14 cellular contexts compared by ENCODE assay signal in the genomic region with DNA sequence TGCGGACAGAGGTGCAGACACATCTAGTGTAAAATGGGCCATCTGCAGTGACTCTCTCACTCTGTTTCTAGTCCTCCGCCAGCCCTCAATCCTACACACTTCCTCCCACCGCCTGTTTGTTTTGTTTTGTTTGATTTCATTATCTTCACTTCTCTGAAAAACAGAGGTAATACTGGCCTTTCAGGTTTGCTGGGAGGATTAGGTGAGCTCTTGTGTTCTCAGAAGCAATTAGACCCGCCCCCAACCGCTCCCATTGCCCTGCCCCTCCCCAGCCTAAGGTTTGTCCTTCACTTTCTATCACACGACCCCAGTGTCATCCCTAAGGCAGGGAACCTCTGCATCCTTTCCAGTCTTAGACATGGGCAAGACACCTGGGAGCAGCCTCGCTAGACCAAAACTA. TPM values are rescaled to one million over a fixed set of nuclear protein-coding genes. Genes with fewer than 3 reads are reported as not detected.
DNase-seq lines count a peak whose midpoint lies in the region; ATAC-seq and TF ChIP-seq lines count a peak whose summit lies in the region.
"Had no signal": no experiment of that assay in that cellular context is flagged by ENCODE, and none has a peak within 500 bp of the region (broad histone marks: within the 10 kb centered on the region; RNA-seq: fewer than 3 reads in every experiment).

No MANE protein-coding gene starts in this region.

- no peak overlapping the region for H3K27ac Mint-ChIP-seq in GM23338
- H3K27ac Mint-ChIP-seq: stimulated activated naive CD8-positive, alpha-beta T cell treated with anti-CD3 and anti-CD28 coated beads, Interleukin-15, amount 100 ng/mL, for 72 hours; T-helper 1 cell treated with Interleukin-12 subunit alpha and Interleukin-12 subunit beta and Interleukin-4 antibody, amounts not matched to agents 30 μg/mL and 1 μg/mL, for 36 hours had no signal

- H3K4me1 ChIP-seq in GM23338 (ENCODE audit: insufficient read depth) (peaks cover 18% of the 10 kb centered on the region; the same call in 1 of the 2 replicates), esophagus squamous epithelium (peaks cover 22 to 59% (median 34%) of the 10 kb centered on the region in 3 donors), stomach (peaks cover 26 to 42% (median 32%) of the 10 kb centered on the region in 4 donors)

- WGBS in esophagus squamous epithelium, 2 donors = 39 to 46% methylated on average over 7 of the region's 7 CpGs
- WGBS in stomach, 5 donors = 27 to 44% (median 39%) methylated on average over 7 of the region's 7 CpGs

- H3F3A ChIP-seq in GM23338 (replicated peaks; ENCODE audit: low read depth) = no peaks in the 10 kb centered on the region

- H3K4me3 Mint-ChIP-seq in GM23338 = no peak overlapping the region
- H3K4me3 Mint-ChIP-seq: stimulated activated naive CD8-positive, alpha-beta T cell treated with anti-CD3 and anti-CD28 coated beads, Interleukin-15, amount 100 ng/mL, for 72 hours; T-helper 1 cell treated with Interleukin-12 subunit alpha and Interleukin-12 subunit beta and Interleukin-4 antibody, amounts not matched to agents 30 μg/mL and 1 μg/mL, for 36 hours had no signal

- H3K27ac ChIP-seq in GM23338 (ENCODE audit: low read depth) (no peak overlapping the region), esophagus squamous epithelium (peak overlapping the region; percentile 82 to 93 (median 92)), stomach (peak overlapping the region; percentile 75 to 84 (median 78))
- H3K27ac ChIP-seq: GM23248 had no signal

- H3K36me3 ChIP-seq in GM23338 (ENCODE audit: insufficient read depth) (no peaks in the 10 kb centered on the region), esophagus squamous epithelium (no peaks in the 10 kb centered on the region), stomach (no peaks in the 10 kb centered on the region)

- H3K9me2 ChIP-seq in GM23338 (ENCODE audit: insufficient read depth) = no peaks in the 10 kb centered on the region

- no peaks in the 10 kb centered on the region for H3K79me2 ChIP-seq in GM23338 (replicated peaks; ENCODE audit: insufficient read depth)

- TF ChIP-seq POLR2A in esophagus squamous epithelium (IDR thresholded peaks at IDR 0.05) (peak in 1 of 4 donors; percentile 27), stomach (IDR thresholded peaks at IDR 0.05) (no peak)

- H3K4me2 ChIP-seq in GM23338 = peak overlapping the region; percentile 7; the same call in 1 of the 2 replicates

- H3K27me3 ChIP-seq in GM23338 (ENCODE audit: insufficient read depth) (no peaks in the 10 kb centered on the region), esophagus squamous epithelium (no peaks in the 10 kb centered on the region), stomach (no peaks in the 10 kb centered on the region)

- H4K20me1 ChIP-seq in GM23338 (replicated peaks; ENCODE audit: insufficient read depth) = no peaks in the 10 kb centered on the region

- no peak overlapping the region for H3K4me3 ChIP-seq in GM23338
- peak overlapping the region; percentile 7 to 29 (median 22) for H3K4me3 ChIP-seq in esophagus squamous epithelium
- peak overlapping the region in 1 of 4 donors; percentile 6 for H3K4me3 ChIP-seq in stomach
- H3K4me3 ChIP-seq: GM23248 had no signal

- peaks cover 3% of the 10 kb centered on the region for H3K27me3 Mint-ChIP-seq in GM23338 (ENCODE audit: insufficient read depth, low read depth, poor library complexity)

- intact Hi-C loops in esophagus squamous epithelium (cut with DNase I) (no loop called here), stomach (cut with DNase I; ENCODE audit: low total_unique reads) (no loop called here)

- TF ChIP-seq EP300 in stomach (IDR thresholded peaks at IDR 0.05) = no peak

- H2AFZ ChIP-seq in GM23338 = peak overlapping the region; percentile 98
- H2AFZ ChIP-seq: GM23248 had no signal

- no peaks in the 10 kb centered on the region for H3K9me3 ChIP-seq in esophagus squamous epithelium
- H3K9me3 ChIP-seq in stomach = no peaks in the 10 kb centered on the region

- DNase-seq in GM23338 (ENCODE audit: low spot score) (peak; percentile 45), NCI-H510A (lab: John Stamatoyannopoulos, UW) (peak; percentile 62), esophagus squamous epithelium (lab: John Stamatoyannopoulos, UW) (no peak), stomach (peak; percentile 71), A172 (ENCODE audit: low spot score) (no peak)
- no peak for DNase-seq in stimulated activated CD4-positive, alpha-beta T cell treated with anti-CD3 and anti-CD28 coated beads, Interleukin-4, amount 100 ng/mL, for 4 hours
- no peak for DNase-seq in central memory CD4-positive, alpha-beta T cell
- DNase-seq: activated CD4-positive, alpha-beta T cell treated with anti-CD3 and anti-CD28 coated beads, Interleukin-2, amount 50 U/mL, for 48 hours; activated gamma-delta T cell; GM23248; NCI-H1105 treated with DMSO at 0.1 percent for 48 hours; stimulated activated naive CD8-positive, alpha-beta T cell treated with anti-CD3 and anti-CD28 coated beads, Interleukin-15, amount 100 ng/mL, for 72 hours had no signal

- peaks cover 7% of the 10 kb centered on the region for H3K9me3 Mint-ChIP-seq in GM23338
- H3K9me3 Mint-ChIP-seq: stimulated activated naive CD8-positive, alpha-beta T cell treated with anti-CD3 and anti-CD28 coated beads, Interleukin-15, amount 100 ng/mL, for 72 hours; T-helper 1 cell treated with Interleukin-12 subunit alpha and Interleukin-12 subunit beta and Interleukin-4 antibody, amounts not matched to agents 30 μg/mL and 1 μg/mL, for 36 hours had no signal

- peaks cover 5% of the 10 kb centered on the region; the same call in 2 of the 3 replicates for H3K36me3 Mint-ChIP-seq in GM23338 (ENCODE audit: low read depth)

- ATAC-seq in GM23338 = peak; percentile 86
- ATAC-seq: stimulated activated naive CD8-positive, alpha-beta T cell treated with anti-CD3 and anti-CD28 coated beads, Interleukin-15, amount 100 ng/mL, for 72 hours had no signal

- TF ChIP-seq CTCF in GM23338 (conservative IDR thresholded peaks at IDR 0.05; ENCODE audit: low read depth in 2 of 2) = no peak
- no peak for TF ChIP-seq CTCF in esophagus squamous epithelium (IDR thresholded peaks at IDR 0.05)
- TF ChIP-seq CTCF in stomach (IDR thresholded peaks at IDR 0.05) = no peak

- peaks cover 18% of the 10 kb centered on the region; the same call in 2 of the 3 replicates for H3K4me1 Mint-ChIP-seq in GM23338

TF ChIP-seq in GM23338, 12 proteins besides CTCF, POLR2A, EP300 and RAD21:
- TF ChIP-seq ZNF331 (CRISPR knock-in tag; IDR thresholded peaks at IDR 0.05; ENCODE audit: low read depth) (no peak), EZH2phosphoT487 (IDR thresholded peaks at IDR 0.05; ENCODE audit: unreplicated experiment) (no peak), POLR2AphosphoS5 (IDR thresholded peaks at IDR 0.05; ENCODE audit: low read depth) (no peak), EZH2 (IDR thresholded peaks at IDR 0.05; ENCODE audit: low read depth, unreplicated experiment) (no peak)
- TF ChIP-seq, protein P1, sequence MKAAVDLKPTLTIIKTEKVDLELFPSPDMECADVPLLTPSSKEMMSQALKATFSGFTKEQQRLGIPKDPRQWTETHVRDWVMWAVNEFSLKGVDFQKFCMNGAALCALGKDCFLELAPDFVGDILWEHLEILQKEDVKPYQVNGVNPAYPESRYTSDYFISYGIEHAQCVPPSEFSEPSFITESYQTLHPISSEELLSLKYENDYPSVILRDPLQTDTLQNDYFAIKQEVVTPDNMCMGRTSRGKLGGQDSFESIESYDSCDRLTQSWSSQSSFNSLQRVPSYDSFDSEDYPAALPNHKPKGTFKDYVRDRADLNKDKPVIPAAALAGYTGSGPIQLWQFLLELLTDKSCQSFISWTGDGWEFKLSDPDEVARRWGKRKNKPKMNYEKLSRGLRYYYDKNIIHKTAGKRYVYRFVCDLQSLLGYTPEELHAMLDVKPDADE (IDR thresholded peaks at IDR 0.05) = no peak

RNA-seq across cellular contexts. Expression of a gene that starts 43.2 kb away (rescaled TPM):
- total RNA-seq in GM23338 (2014; rRNA removed; shearing (Covaris generic)) = 1.4 and 1.5 TPM in 2 replicates
- 0.77 and 0.86 TPM in 2 replicates for polyA plus RNA-seq in GM23338 (2016; fragmentation: Nextera tagmentation; extraction: Ambion mirVana)
- total RNA-seq in esophagus squamous epithelium = 1,000 to 10,000 TPM in 1 of 4 donors, 100 to 1,000 TPM in 3; 565 to 1,522 (median 625) TPM
- 10 to 100 TPM in 3 of 5 donors, not detected in 2; 12.1 to 41.1 (median 33.6) TPM for total RNA-seq in stomach
- polyA plus RNA-seq in stomach = 100 to 1,000 TPM in 1 of 3 donors, 10 to 100 TPM in 1, 1 to 10 TPM in 1; 5.2 to 369 (median 36.7) TPM
- total RNA-seq in A172 (2014; rRNA removed; shearing (Covaris generic)) = not detected in 2 replicates
- total RNA-seq: HT1080 had no signal

Comparison
In these comparisons a context has a peak if more than half of its experiments do, and no peak if none do; other contexts are left out.
1. DNase-seq: peak in GM23338 (single experiment), NCI-H510A (single experiment) and stomach (single experiment); none in esophagus squamous epithelium (single experiment), stimulated activated CD4-positive, alpha-beta T cell treated with anti-CD3 and anti-CD28 coated beads, Interleukin-4, amount 100 ng/mL, for 4 hours (0 of 2), central memory CD4-positive, alpha-beta T cell (single experiment) and A172 (single experiment).
2. RNA of a gene that starts 43.2 kb away (total RNA-seq): 565 to 1,522 TPM in esophagus squamous epithelium; 12.1 to 41.1 TPM in stomach, 1.4 to 1.5 TPM in GM23338 and not detected in A172; every median in the first group is over 10 times any median in the second.